ENCODE assay signal across 9 cellular contexts in the genomic region with DNA sequence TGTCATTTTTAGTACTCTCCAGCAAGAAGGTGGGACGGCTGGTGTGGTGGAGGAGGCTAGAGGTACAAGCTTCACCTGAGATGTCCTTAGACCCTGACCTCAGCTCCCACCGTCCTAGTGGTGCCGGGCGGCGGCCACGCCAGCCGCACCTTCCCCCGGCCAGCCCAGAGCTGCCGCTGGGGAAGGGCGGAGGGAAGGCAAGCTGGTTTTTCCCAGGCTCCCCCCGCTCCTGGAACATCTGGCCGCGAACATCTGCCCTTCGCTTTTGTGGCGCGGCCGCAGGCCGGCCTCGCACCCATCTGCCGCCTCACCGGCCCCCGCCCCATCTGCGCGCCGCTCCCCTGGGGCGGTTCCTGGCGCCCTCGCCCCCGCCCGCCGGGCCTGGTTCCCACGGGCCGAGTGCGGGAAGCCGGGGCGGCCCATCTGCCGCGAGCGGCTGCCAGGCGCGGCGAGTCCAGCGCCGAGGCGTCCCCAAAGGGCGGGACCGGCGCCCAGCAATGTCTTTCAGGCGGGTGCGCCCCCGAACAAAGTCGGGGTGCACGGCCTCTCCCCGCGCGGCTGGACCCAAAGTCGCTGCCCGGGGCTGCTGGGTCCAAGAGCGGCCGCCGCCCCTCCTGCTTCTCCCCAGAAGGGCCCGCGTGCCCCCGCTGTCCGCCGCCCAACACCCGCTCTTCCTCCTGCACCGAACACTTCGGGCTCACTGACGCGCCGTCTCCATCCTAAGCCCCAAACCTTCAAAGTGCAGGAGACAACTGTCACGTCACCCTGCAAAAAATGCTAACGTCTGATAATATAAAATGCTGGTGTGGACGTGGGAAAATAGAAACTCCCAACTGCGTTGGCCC. TPM values are rescaled to one million over a fixed set of nuclear protein-coding genes. Genes with fewer than 3 reads are reported as not detected.
DNase-seq lines count a peak whose midpoint lies in the region; ATAC-seq and TF ChIP-seq lines count a peak whose summit lies in the region.
"Had no signal": no experiment of that assay in that cellular context is flagged by ENCODE, and none has a peak within 500 bp of the region (broad histone marks: within the 10 kb centered on the region; RNA-seq: fewer than 3 reads in every experiment).

No MANE protein-coding gene starts in this region.

- H3K4me3 ChIP-seq in CD8-positive, alpha-beta memory T cell (ENCODE audit: low read length), result no peak overlapping the region
- peak overlapping the region; percentile 52 for H3K4me3 ChIP-seq in suprapubic skin

- peaks cover 21 to 29% of the 10 kb centered on the region in 2 donors for H3K27me3 Mint-ChIP-seq in CD8-positive, alpha-beta memory T cell
- H3K27me3 Mint-ChIP-seq in IgD-negative memory B cell (peaks cover 16% of the 10 kb centered on the region), MCF 10A (ENCODE audit: insufficient read depth, unreplicated experiment) (no peaks in the 10 kb centered on the region)

- no peaks in the 10 kb centered on the region for H3K36me3 ChIP-seq in CD8-positive, alpha-beta memory T cell (ENCODE audit: insufficient read depth, low read length)
- no peaks in the 10 kb centered on the region for H3K36me3 ChIP-seq in suprapubic skin

- H3K9me3 ChIP-seq in CD8-positive, alpha-beta memory T cell (ENCODE audit: low read length), result no peaks in the 10 kb centered on the region
- no peaks in the 10 kb centered on the region for H3K9me3 ChIP-seq in suprapubic skin

- no peak for TF ChIP-seq EP300 in suprapubic skin (IDR thresholded peaks at IDR 0.05)

- intact Hi-C loops in MCF 10A (cut with micrococcal nuclease), result no loop called here
- intact Hi-C loops in left colon (cut with DNase I, micrococcal nuclease), result no loop called here

- peak overlapping the region; percentile 44 to 86 (median 77) for H3K4me3 Mint-ChIP-seq in CD8-positive, alpha-beta memory T cell
- peak overlapping the region; percentile 81 to 89 (median 82) for H3K4me3 Mint-ChIP-seq in IgD-negative memory B cell
- peak overlapping the region; percentile 55 for H3K4me3 Mint-ChIP-seq in MCF 10A (ENCODE audit: unreplicated experiment)

- TF ChIP-seq CTCF in MCF 10A (IDR thresholded peaks at IDR 0.05; ENCODE audit: unreplicated experiment) (no peak), suprapubic skin (IDR thresholded peaks at IDR 0.05) (no peak)

- H3K4me1 ChIP-seq in CD8-positive, alpha-beta memory T cell (ENCODE audit: insufficient read depth, low read length), result peaks cover 4% of the 10 kb centered on the region
- peaks cover 27% of the 10 kb centered on the region for H3K4me1 ChIP-seq in suprapubic skin

- TF ChIP-seq POLR2A in suprapubic skin (IDR thresholded peaks at IDR 0.05), result no peak

- no peaks in the 10 kb centered on the region for H3K36me3 Mint-ChIP-seq in CD8-positive, alpha-beta memory T cell
- no peaks in the 10 kb centered on the region for H3K36me3 Mint-ChIP-seq in IgD-negative memory B cell
- peaks cover 10% of the 10 kb centered on the region for H3K36me3 Mint-ChIP-seq in MCF 10A (ENCODE audit: insufficient read depth, unreplicated experiment)

- no TSS peak for BruUV-seq in MCF 10A (replicated peaks; lab: Mats Ljungman, UMichigan)

- H3K4me1 Mint-ChIP-seq in CD8-positive, alpha-beta memory T cell, result peaks cover 6 to 7% (median 7%) of the 10 kb centered on the region in 3 donors
- H3K4me1 Mint-ChIP-seq in IgD-negative memory B cell, result peaks cover 5 to 7% (median 5%) of the 10 kb centered on the region in 3 donors
- peaks cover 6% of the 10 kb centered on the region for H3K4me1 Mint-ChIP-seq in MCF 10A (ENCODE audit: insufficient read depth, unreplicated experiment)

- CTCF ChIA-PET in CD8-positive, alpha-beta memory T cell (lab: Charles Lee), result interaction anchor here (1.0 to 1.7 kb wide), 6 partner anchors 15 to 28 kb away, joined by 3 to 8 read pairs (median 4); no protein-coding TSS in a partner anchor
- CTCF ChIA-PET in MCF 10A (lab: Yijun Ruan, JAX), result interaction anchor here (0.9 to 4.9 kb wide), 11 partner anchors 9 to 46 kb away, joined by 3 to 52 read pairs (median 5); no protein-coding TSS in a partner anchor

- peak overlapping the region in 1 of 8 donors; percentile 39 for H3K27ac Mint-ChIP-seq in CD8-positive, alpha-beta memory T cell
- H3K27ac Mint-ChIP-seq in IgD-negative memory B cell, result peak overlapping the region in 1 of 3 donors; percentile 29
- H3K27ac Mint-ChIP-seq in MCF 10A (ENCODE audit: low read depth, unreplicated experiment), result no peak overlapping the region

- no peak overlapping the region for H3K27ac ChIP-seq in CD8-positive, alpha-beta memory T cell (ENCODE audit: low read depth, low read length)
- peak overlapping the region; percentile 81 for H3K27ac ChIP-seq in suprapubic skin

- POLR2A ChIA-PET in CD8-positive, alpha-beta memory T cell (lab: Charles Lee), result no interaction called here
- POLR2A ChIA-PET in MCF 10A (lab: Yijun Ruan, JAX), result interaction anchor here (1.2 to 8.0 kb wide), 5 partner anchors 9 to 25 kb away, joined by 3 to 70 read pairs (median 6); a partner anchor contains a TSS

- H3K9me3 Mint-ChIP-seq in CD8-positive, alpha-beta memory T cell, result no peaks in the 10 kb centered on the region
- H3K9me3 Mint-ChIP-seq in IgD-negative memory B cell, result peaks cover 0 to 2% (median 0%) of the 10 kb centered on the region in 3 donors
- H3K9me3 Mint-ChIP-seq in MCF 10A (ENCODE audit: unreplicated experiment), result no peaks in the 10 kb centered on the region

- no peak for DNase-seq in CD8-positive, alpha-beta memory T cell
- no peak for DNase-seq in MCF 10A (ENCODE audit: unreplicated experiment)
- peak; percentile 56 to 72 for DNase-seq in left colon
- DNase-seq in suprapubic skin (ENCODE audit: low spot score in 2 of 2), result no peak
- DNase-seq in NCI-H1105 (lab: John Stamatoyannopoulos, UW), result no peak
- DNase-seq in Kasumi-1 (lab: John Stamatoyannopoulos, UW), result no peak

- ATAC-seq in left colon (peak; percentile 87), GM21619 (IDR thresholded peaks at IDR 0.05; ENCODE audit: unreplicated experiment) (no peak)

- 9% methylated on average over 18 of the region's 76 CpGs for WGBS in suprapubic skin

- H3K27me3 ChIP-seq in CD8-positive, alpha-beta memory T cell (ENCODE audit: insufficient read depth, low read length, poor library complexity, severe bottlenecking), result peaks cover 10% of the 10 kb centered on the region
- no peaks in the 10 kb centered on the region for H3K27me3 ChIP-seq in suprapubic skin

RNA-seq across cellular contexts. Expression of a gene that starts 17.3 kb away (rescaled TPM):
- under 1 TPM; 0.55 to 0.72 TPM for total RNA-seq in CD8-positive, alpha-beta memory T cell
- polyA plus RNA-seq in CD8-positive, alpha-beta memory T cell, result 2.2 TPM
- 2.2 TPM for polyA plus RNA-seq in IgD-negative memory B cell
- total RNA-seq in MCF 10A (2022) (35.7 and 38.4 TPM in 2 replicates), left colon (100 to 1,000 TPM; 298 to 363 TPM), suprapubic skin (100 to 1,000 TPM; 335 to 766 (median 507) TPM)

RNA-seq across cellular contexts. Expression of a gene that starts 49.9 kb away (rescaled TPM):
- not detected for total RNA-seq in CD8-positive, alpha-beta memory T cell
- polyA plus RNA-seq in CD8-positive, alpha-beta memory T cell, result not detected
- 0.38 TPM for polyA plus RNA-seq in IgD-negative memory B cell
- total RNA-seq in MCF 10A (2022) (not detected in 2 replicates), left colon (under 1 TPM in 1 of 2 donors, not detected in 1; 0.67 TPM), suprapubic skin (1 to 10 TPM in 1 of 4 donors, not detected in 3; 2.7 TPM)
- total RNA-seq: pulmonary artery endothelial cell had no signal

Comparison
In these comparisons a context has a peak if more than half of its experiments do, and no peak if none do; other contexts are left out.
1. DNase-seq: peak in left colon (2 of 2); none in CD8-positive, alpha-beta memory T cell (0 of 5), MCF 10A (single experiment), suprapubic skin (0 of 2), NCI-H1105 (single experiment) and Kasumi-1 (0 of 2).
2. RNA of a gene that starts 17.3 kb away (total RNA-seq): 335 to 766 TPM in suprapubic skin, 298 to 363 TPM in left colon and 35.7 to 38.4 TPM in MCF 10A; 0.55 to 0.72 TPM in CD8-positive, alpha-beta memory T cell; every median in the first group is over 10 times any median in the second.
3. Peak in every context shown above with its lines, with median percentiles within 50 percentile points of each other: H3K4me3 Mint-ChIP-seq.